ENCODE assay signal across 1 cellular context in genomic region chr2:237221443-237221842, GRCh38.
TF ChIP-seq lines count a peak whose summit lies in the region.

No MANE protein-coding gene starts in this region.

TF ChIP-seq in GM23338, 12 proteins besides CTCF, POLR2A, EP300 and RAD21 (continued from another document):
- TF ChIP-seq POLR2AphosphoS5 (IDR thresholded peaks at IDR 0.05; ENCODE audit: low read depth) = no peak
- TF ChIP-seq EZH2 (IDR thresholded peaks at IDR 0.05; ENCODE audit: low read depth, unreplicated experiment) = no peak
- no peak for TF ChIP-seq EZH2phosphoT487 (IDR thresholded peaks at IDR 0.05; ENCODE audit: unreplicated experiment)
- no peak for TF ChIP-seq REST (IDR thresholded peaks at IDR 0.05; ENCODE audit: unreplicated experiment)
- no peak for TF ChIP-seq ZNF114 (CRISPR knock-in tag; IDR thresholded peaks at IDR 0.05)
- no peak for TF ChIP-seq NANOG (IDR thresholded peaks at IDR 0.05; ENCODE audit: borderline replicate concordance)
- no peak for TF ChIP-seq ETS1 (IDR thresholded peaks at IDR 0.05)
